10 cellular contexts compared by ENCODE assay signal in the genomic region with DNA sequence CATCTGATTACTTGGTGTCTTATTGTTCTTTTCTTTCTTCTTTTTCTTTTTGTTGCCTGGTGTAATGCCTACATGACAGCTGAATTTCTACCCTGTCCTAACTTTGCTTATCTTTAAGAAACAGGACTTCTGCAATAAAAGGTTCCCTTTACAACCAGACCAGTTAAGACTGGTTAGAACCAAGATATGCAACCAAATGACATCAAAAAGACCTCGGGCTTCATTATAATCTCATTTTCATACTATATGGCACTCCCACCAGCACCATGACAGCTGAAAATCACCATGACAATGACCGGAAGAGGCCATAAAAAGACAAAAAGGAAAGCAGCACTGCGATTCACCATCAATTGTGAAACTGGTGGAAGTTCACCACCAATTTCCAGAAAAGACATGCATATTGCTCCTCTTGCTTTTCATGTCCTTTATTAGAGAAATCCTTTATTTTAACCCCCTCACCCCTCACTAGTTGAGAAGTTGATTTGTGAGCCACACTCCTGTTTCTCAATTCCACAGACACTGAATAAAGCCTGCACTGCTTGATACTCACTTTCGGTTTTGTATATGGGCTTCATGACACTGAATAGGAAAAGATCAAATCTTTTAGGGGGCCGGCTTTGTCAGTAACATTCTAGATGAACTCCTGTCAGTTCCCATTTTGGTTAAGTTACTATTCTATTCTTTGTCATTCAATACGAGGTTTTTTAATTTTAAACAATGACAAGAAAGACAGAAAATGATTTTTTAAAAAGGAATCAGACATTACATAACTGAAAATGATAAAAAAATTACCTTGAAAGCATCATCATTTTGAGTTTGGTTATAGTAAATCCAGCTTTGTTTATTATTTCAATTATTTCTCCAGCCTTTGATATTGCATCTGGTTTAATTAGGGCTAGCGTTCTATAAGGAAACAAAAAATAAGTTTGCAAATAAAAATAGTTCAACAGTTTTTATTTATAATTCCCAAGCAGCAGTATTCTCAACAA. TPM values are rescaled to one million over a fixed set of nuclear protein-coding genes. Genes with fewer than 3 reads are reported as not detected.
DNase-seq lines count a peak whose midpoint lies in the region; ATAC-seq and TF ChIP-seq lines count a peak whose summit lies in the region.
"Had no signal": no experiment of that assay in that cellular context is flagged by ENCODE, and none has a peak within 500 bp of the region (broad histone marks: within the 10 kb centered on the region; RNA-seq: fewer than 3 reads in every experiment).

No MANE protein-coding gene starts in this region.

- no peaks in the 10 kb centered on the region for H3K9me3 ChIP-seq in thoracic aorta
- H3K9me3 ChIP-seq: BLaER1 had no signal

- POLR2A ChIA-PET in activated CD8-positive, alpha-beta T cell treated with anti-CD3 and anti-CD28 coated beads for 36 hours (lab: Charles Lee), result no interaction called here

- ATAC-seq in activated T-cell treated with anti-CD3 and anti-CD28 coated beads, Interleukin-2, amount 50 U/mL, for 4 hours, result peak in 1 of 2 donors; percentile 53
- ATAC-seq in HG03039 (IDR thresholded peaks at IDR 0.05; ENCODE audit: unreplicated experiment), result peak; percentile 54
- ATAC-seq in activated CD8-positive, alpha-beta T cell treated with anti-CD3 and anti-CD28 coated beads for 36 hours, result peak; percentile 50
- ATAC-seq in thoracic aorta (ENCODE audit: insufficient number of reproducible peaks, low FRiP score, low read depth), result no peak
- no peak for ATAC-seq in sciatic nerve

- H3K4me1 ChIP-seq in thoracic aorta (ENCODE audit: control insufficient read depth in 1 of 2, low read depth in 2 of 2), result no peaks in the 10 kb centered on the region
- H3K4me1 ChIP-seq: BLaER1 had no signal

- intact Hi-C loops in activated CD8-positive, alpha-beta T cell treated with anti-CD3 and anti-CD28 coated beads for 36 hours (cut with micrococcal nuclease), result no loop called here
- intact Hi-C loops in sciatic nerve (cut with DNase I), result no loop called here

- CTCF ChIA-PET in activated CD8-positive, alpha-beta T cell treated with anti-CD3 and anti-CD28 coated beads for 36 hours (lab: Charles Lee), result interaction anchor here (1.4 kb wide), 1 partner anchor 17 kb away, joined by 3 read pairs; no protein-coding TSS in a partner anchor

- peak overlapping the region; percentile 17 for H3K4me3 ChIP-seq in thoracic aorta
- H3K4me3 ChIP-seq: BLaER1 had no signal

- no peaks in the 10 kb centered on the region for H3K9me3 Mint-ChIP-seq in activated T-cell treated with anti-CD3 and anti-CD28 coated beads, Interleukin-2, amount 50 U/mL, for 4 hours
- no peaks in the 10 kb centered on the region for H3K9me3 Mint-ChIP-seq in activated CD8-positive, alpha-beta T cell treated with anti-CD3 and anti-CD28 coated beads for 36 hours

- no peaks in the 10 kb centered on the region for H3K27me3 Mint-ChIP-seq in activated T-cell treated with anti-CD3 and anti-CD28 coated beads, Interleukin-2, amount 50 U/mL, for 4 hours (ENCODE audit: low read depth)
- H3K27me3 Mint-ChIP-seq in activated CD8-positive, alpha-beta T cell treated with anti-CD3 and anti-CD28 coated beads for 36 hours, result no peaks in the 10 kb centered on the region

- H3K27ac ChIP-seq in thoracic aorta, result no peak overlapping the region
- H3K27ac ChIP-seq: BLaER1 had no signal

- H3K36me3 ChIP-seq in thoracic aorta, result peaks cover 5% of the 10 kb centered on the region

- H3K27ac Mint-ChIP-seq in activated CD8-positive, alpha-beta T cell treated with anti-CD3 and anti-CD28 coated beads for 36 hours, result peak overlapping the region; percentile 2

- H3K27me3 ChIP-seq in thoracic aorta (replicated peaks; ENCODE audit: insufficient read depth), result no peaks in the 10 kb centered on the region
- H3K27me3 ChIP-seq: BLaER1 had no signal

- DNase-seq in activated T-cell treated with anti-CD3 and anti-CD28 coated beads, Interleukin-2, amount 50 U/mL, for 4 hours, result no peak
- no peak for DNase-seq in activated T-cell treated with anti-CD3 and anti-CD28 coated beads, Interleukin-2, amount 50 U/mL, for 48 hours
- peak; percentile 23 for DNase-seq in activated CD8-positive, alpha-beta T cell treated with anti-CD3 and anti-CD28 coated beads for 36 hours
- DNase-seq in thoracic aorta (ENCODE audit: low spot score) (no peak), sciatic nerve (ENCODE audit: low spot score) (no peak), amniotic stem cell (lab: John Stamatoyannopoulos, UW) (no peak)
- no peak for DNase-seq in stimulated activated CD4-positive, alpha-beta T cell treated with anti-CD3 and anti-CD28 coated beads, Interleukin-4, amount 100 ng/mL, for 24 hours
- DNase-seq: activated effector memory CD4-positive, alpha-beta T cell treated with anti-CD3 and anti-CD28 coated beads, Interleukin-2, amount 50 U/mL, for 16 hours had no signal

- no peak for TF ChIP-seq CTCF in activated CD8-positive, alpha-beta T cell treated with anti-CD3 and anti-CD28 coated beads for 36 hours (IDR thresholded peaks at IDR 0.05)
- no peak for TF ChIP-seq CTCF in thoracic aorta (IDR thresholded peaks at IDR 0.05)

- H3K4me1 Mint-ChIP-seq in activated T-cell treated with anti-CD3 and anti-CD28 coated beads, Interleukin-2, amount 50 U/mL, for 4 hours (ENCODE audit: low read depth), result peaks cover 17% of the 10 kb centered on the region
- peaks cover 27% of the 10 kb centered on the region for H3K4me1 Mint-ChIP-seq in activated CD8-positive, alpha-beta T cell treated with anti-CD3 and anti-CD28 coated beads for 36 hours (ENCODE audit: low read depth)

- H3K4me3 Mint-ChIP-seq in activated T-cell treated with anti-CD3 and anti-CD28 coated beads, Interleukin-2, amount 50 U/mL, for 4 hours, result peak overlapping the region; percentile 3
- peak overlapping the region; percentile 61 for H3K4me3 Mint-ChIP-seq in activated CD8-positive, alpha-beta T cell treated with anti-CD3 and anti-CD28 coated beads for 36 hours

- peaks cover 32% of the 10 kb centered on the region for H3K36me3 Mint-ChIP-seq in activated T-cell treated with anti-CD3 and anti-CD28 coated beads, Interleukin-2, amount 50 U/mL, for 4 hours (ENCODE audit: insufficient read depth)
- peaks cover 26% of the 10 kb centered on the region for H3K36me3 Mint-ChIP-seq in activated CD8-positive, alpha-beta T cell treated with anti-CD3 and anti-CD28 coated beads for 36 hours (ENCODE audit: low read depth)

RNA-seq across cellular contexts. Expression of a gene that starts 58.1 kb away (rescaled TPM):
- 10 to 100 TPM in 2 of 3 donors, 1 to 10 TPM in 1; 9.0 to 18.5 (median 11.7) TPM for total RNA-seq in activated T-cell treated with anti-CD3 and anti-CD28 coated beads, Interleukin-2, amount 50 U/mL, for 4 hours
- 10 to 100 TPM; 15.3 to 17.4 TPM for total RNA-seq in activated CD8-positive, alpha-beta T cell treated with anti-CD3 and anti-CD28 coated beads for 36 hours
- total RNA-seq in thoracic aorta (10 to 100 TPM; 18.3 to 20.4 TPM), sciatic nerve (15.9 TPM)

RNA-seq across cellular contexts. Expression of a gene that starts 58.5 kb away (rescaled TPM):
- total RNA-seq in activated T-cell treated with anti-CD3 and anti-CD28 coated beads, Interleukin-2, amount 50 U/mL, for 4 hours, result 10 to 100 TPM in 2 of 3 donors, 1 to 10 TPM in 1; 7.2 to 11.2 (median 10.9) TPM
- total RNA-seq in activated CD8-positive, alpha-beta T cell treated with anti-CD3 and anti-CD28 coated beads for 36 hours, result 10 to 100 TPM in 1 of 2 experiments, 1 to 10 TPM in 1; 9.8 to 10.1 TPM
- total RNA-seq in thoracic aorta (10 to 100 TPM; 22.3 to 27.8 TPM), sciatic nerve (28.1 TPM)

Comparison
In these comparisons a context has a peak if more than half of its experiments do, and no peak if none do; other contexts are left out.
1. ATAC-seq: peak in HG03039 (single experiment) and activated CD8-positive, alpha-beta T cell treated with anti-CD3 and anti-CD28 coated beads for 36 hours (single experiment); none in thoracic aorta (single experiment) and sciatic nerve (single experiment).